14 cellular contexts compared by ENCODE assay signal in genomic region chr2:84878459-84878858, GRCh38. TPM values are rescaled to one million over a fixed set of nuclear protein-coding genes. Genes with fewer than 3 reads are reported as not detected.
A peak's percentile ranks its signal among the peaks of the same experiment; 100 is the strongest.
DNase-seq lines count a peak whose midpoint lies in the region; ATAC-seq and TF ChIP-seq lines count a peak whose summit lies in the region.
"Had no signal": no experiment of that assay in that cellular context is flagged by ENCODE, and none has a peak within 500 bp of the region (broad histone marks: within the 10 kb centered on the region; RNA-seq: fewer than 3 reads in every experiment).

No MANE protein-coding gene starts in this region.

- CTCF ChIA-PET in CD4-positive, alpha-beta T cell (lab: Charles Lee): interaction anchor here (5.8 kb wide), 1 partner anchor 47 kb away, joined by 56 read pairs; no protein-coding TSS in a partner anchor

- H3K27me3 ChIP-seq in BLaER1: peaks cover 66% of the 10 kb centered on the region
- H3K27me3 ChIP-seq in CD4-positive, alpha-beta T cell (ENCODE audit: control insufficient read depth, insufficient read depth, low read length): no peaks in the 10 kb centered on the region

- ATAC-seq in CD4-positive, alpha-beta T cell (ENCODE audit: poor library complexity): no peak
- ATAC-seq in left colon: peak; percentile 20
- ATAC-seq: pancreas had no signal

- no peak overlapping the region for H3K9ac ChIP-seq in BLaER1
- H3K9ac ChIP-seq: BLaER1 treated with 17β-estradiol and CSF1 and Interleukin-3, amounts not matched to agents 10 nM and 100 nM had no signal

- H3K36me3 ChIP-seq in BLaER1: no peaks in the 10 kb centered on the region
- H3K36me3 ChIP-seq: BLaER1 treated with 17β-estradiol and CSF1 and Interleukin-3, amounts not matched to agents 10 nM and 100 nM; cardiac muscle cell; pancreas; spleen; stomach had no signal

- peak overlapping the region; percentile 92 for H3K27ac Mint-ChIP-seq in CD4-positive, alpha-beta T cell

- in situ Hi-C loops in KBM-7 (cut with MboI; ENCODE audit: low pct_unique_long_range_greater_than_20kb, low sequenced_read_pairs): no loop called here

- no peaks in the 10 kb centered on the region for H3K9me3 ChIP-seq in BLaER1
- no peaks in the 10 kb centered on the region for H3K9me3 ChIP-seq in CD4-positive, alpha-beta T cell (ENCODE audit: control insufficient read depth, low read length)
- H3K9me3 ChIP-seq: BLaER1 treated with 17β-estradiol and CSF1 and Interleukin-3, amounts not matched to agents 10 nM and 100 nM; pancreas; spleen; stomach had no signal

- peak overlapping the region; percentile 87 for H3K4me3 Mint-ChIP-seq in CD4-positive, alpha-beta T cell

- H3K36me3 Mint-ChIP-seq in CD4-positive, alpha-beta T cell (ENCODE audit: low read depth): peaks cover 73% of the 10 kb centered on the region

- no peak for TF ChIP-seq CTCF in CD4-positive, alpha-beta T cell (IDR thresholded peaks at IDR 0.05)

- peaks cover 74% of the 10 kb centered on the region for H3K4me1 Mint-ChIP-seq in CD4-positive, alpha-beta T cell (ENCODE audit: low read depth)

- peaks cover 17% of the 10 kb centered on the region for H4K20me1 ChIP-seq in BLaER1

- no peak overlapping the region for H3K4me3 ChIP-seq in BLaER1
- H3K4me3 ChIP-seq: BLaER1 treated with 17β-estradiol and CSF1 and Interleukin-3, amounts not matched to agents 10 nM and 100 nM; cardiac muscle cell; hepatocyte; pancreas; stomach had no signal

- no peaks in the 10 kb centered on the region for H3K9me3 Mint-ChIP-seq in CD4-positive, alpha-beta T cell

- POLR2A ChIA-PET in CD4-positive, alpha-beta T cell (lab: Charles Lee): interaction anchor here (0.8 to 8.2 kb wide), 6 partner anchors 11 to 352 kb away, joined by 3 to 215 read pairs (median 46); partner anchors contain the start of gene TMSB10

- intact Hi-C loops in CD4-positive, alpha-beta T cell (cut with DNase I, micrococcal nuclease): no loop called here
- intact Hi-C loops in left colon (cut with DNase I, micrococcal nuclease): no loop called here

- no peaks in the 10 kb centered on the region for H3K27me3 Mint-ChIP-seq in CD4-positive, alpha-beta T cell

- peaks cover 34% of the 10 kb centered on the region for H3K4me1 ChIP-seq in BLaER1

- DNase-seq in CD4-positive, alpha-beta T cell: no peak
- peak; percentile 63 for DNase-seq in HuH-7 (ENCODE audit: low spot score)
- DNase-seq in left colon: no peak
- DNase-seq in KBM-7: no peak
- DNase-seq in NCI-H1092 (lab: John Stamatoyannopoulos, UW): no peak
- no peak for DNase-seq in NCI-H1930 (lab: John Stamatoyannopoulos, UW)
- DNase-seq: effector CD8-positive, alpha-beta T cell; pancreas; spleen; stomach had no signal

- peak overlapping the region; percentile 15; the same call in 1 of the 2 replicates for H3K4me2 ChIP-seq in BLaER1

- no peak overlapping the region for H3K27ac ChIP-seq in BLaER1
- peak overlapping the region; percentile 60 for H3K27ac ChIP-seq in CD4-positive, alpha-beta T cell (ENCODE audit: low read depth, low read length)
- H3K27ac ChIP-seq: BLaER1 treated with 17β-estradiol and CSF1 and Interleukin-3, amounts not matched to agents 10 nM and 100 nM; cardiac muscle cell; hepatocyte; pancreas; stomach had no signal

RNA-seq across cellular contexts. Expression of gene TRABD2A, which starts 2.4 kb away (rescaled TPM):
- 100 to 1,000 TPM; 166 to 170 TPM for total RNA-seq in CD4-positive, alpha-beta T cell
- 100 to 1,000 TPM in 1 of 2 donors, 10 to 100 TPM in 1; 89.8 to 101 TPM for total RNA-seq in left colon
- total RNA-seq: cardiac muscle cell had no signal

RNA-seq across cellular contexts. Expression of gene TMSB10, which starts 27.0 kb away (rescaled TPM):
- 1,000 to 10,000 TPM; 1,969 to 2,001 TPM for total RNA-seq in CD4-positive, alpha-beta T cell
- 1,000 to 10,000 TPM; 1,780 to 2,331 TPM for total RNA-seq in left colon
